ENCODE assay signal across 8 cellular contexts in the genomic region with DNA sequence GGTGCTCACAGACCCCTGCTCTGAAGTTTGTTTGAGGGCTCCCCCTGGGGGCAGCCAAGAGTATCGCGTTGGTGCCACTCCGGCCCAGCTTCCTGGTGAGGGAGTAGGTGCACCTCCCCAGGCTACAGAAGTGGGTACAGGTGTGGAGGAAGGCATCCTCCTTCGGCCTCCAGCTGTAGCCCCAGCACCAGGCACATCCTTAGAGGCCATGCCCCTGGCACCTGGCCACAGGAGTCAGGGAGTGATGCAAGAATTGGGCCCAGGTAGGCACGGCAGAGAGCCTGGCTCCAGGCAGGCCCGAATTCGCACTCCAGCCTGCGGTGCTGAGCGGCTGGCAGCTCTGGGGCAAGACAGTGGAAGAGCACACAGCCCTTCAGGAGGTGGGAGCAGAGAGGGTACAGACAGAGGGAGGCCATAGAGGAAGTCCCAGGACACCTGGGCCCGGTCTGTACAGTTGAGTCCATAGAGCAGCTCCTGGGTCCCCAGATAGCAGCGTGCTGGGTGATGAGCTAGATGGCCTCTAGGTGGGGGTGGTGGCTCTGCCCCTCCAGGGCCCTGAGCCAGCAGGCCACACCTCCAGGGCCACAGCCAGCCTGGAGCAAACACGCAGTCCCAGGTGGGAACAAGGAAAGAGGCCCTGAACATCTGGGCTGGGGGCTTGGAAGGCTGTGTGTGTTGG. TPM values are rescaled to one million over a fixed set of nuclear protein-coding genes. Genes with fewer than 3 reads are reported as not detected.
A peak's percentile ranks its signal among the peaks of the same experiment; 100 is the strongest.
DNase-seq lines count a peak whose midpoint lies in the region; ATAC-seq and TF ChIP-seq lines count a peak whose summit lies in the region.

No MANE protein-coding gene starts in this region.

- peak overlapping the region; percentile 81 for H3K27ac Mint-ChIP-seq in activated T-helper 17 cell treated with anti-CD3 and anti-CD28 coated beads, Interleukin-2, amount 50 U/mL, for 72 hours

- H3K4me3 ChIP-seq in MG63: no peak overlapping the region
- no peak overlapping the region for H3K4me3 ChIP-seq in fibroblast of pulmonary artery (replicated peaks; ENCODE audit: low read depth, low read length)
- no peak overlapping the region for H3K4me3 ChIP-seq in thyroid gland (replicated peaks in 1 of 3)

- ATAC-seq in activated T-helper 17 cell treated with anti-CD3 and anti-CD28 coated beads, Interleukin-2, amount 50 U/mL, for 72 hours (replicated peaks): peak; percentile 52

- peak; percentile 58 for DNase-seq in NK-92 treated with Interleukin-12 subunit alpha and Interleukin-12 subunit beta, amount 100 ng/mL, for 24 hours (lab: John Stamatoyannopoulos, UW)
- DNase-seq in NK-92 (lab: John Stamatoyannopoulos, UW; ENCODE audit: unreplicated experiment) (no peak), MG63 (peak; percentile 69), SIG-M5 (lab: John Stamatoyannopoulos, UW) (peak; percentile 42), fibroblast of pulmonary artery (ENCODE audit: low read depth) (peak; percentile 83), nucleus accumbens (lab: John Stamatoyannopoulos, UW) (peak in 51 of 56 donors; percentile 15 to 86 (median 62)), thyroid gland (peak; percentile 74 to 79)

- H3K36me3 ChIP-seq in MG63 (peaks cover 4% of the 10 kb centered on the region; the same call in 1 of the 2 replicates), thyroid gland (no peaks in the 10 kb centered on the region)

- TF ChIP-seq POLR2A in thyroid gland (IDR thresholded peaks at IDR 0.05): no peak

- H3K9me3 Mint-ChIP-seq in activated T-helper 17 cell treated with anti-CD3 and anti-CD28 coated beads, Interleukin-2, amount 50 U/mL, for 72 hours: no peaks in the 10 kb centered on the region

- intact Hi-C loops in thyroid gland (cut with DNase I): loop anchor here (5.0 kb wide), 1 partner anchor 281 kb away; no protein-coding TSS in a partner anchor

- 15 to 54% methylated on average over 4 to 11 of the region's 12 CpGs for whole genome bisulfite sequencing in thyroid gland, 2 donors

- peak overlapping the region; percentile 65 for H3K4me3 Mint-ChIP-seq in activated T-helper 17 cell treated with anti-CD3 and anti-CD28 coated beads, Interleukin-2, amount 50 U/mL, for 72 hours

- H3K9me3 ChIP-seq in MG63 (no peaks in the 10 kb centered on the region), thyroid gland (no peaks in the 10 kb centered on the region)

- H3K4me1 ChIP-seq in thyroid gland: peaks cover 6 to 14% of the 10 kb centered on the region in 2 donors

- no peaks in the 10 kb centered on the region for H3K27me3 Mint-ChIP-seq in activated T-helper 17 cell treated with anti-CD3 and anti-CD28 coated beads, Interleukin-2, amount 50 U/mL, for 72 hours

- H3K36me3 Mint-ChIP-seq in activated T-helper 17 cell treated with anti-CD3 and anti-CD28 coated beads, Interleukin-2, amount 50 U/mL, for 72 hours (ENCODE audit: low read depth): peaks cover 5% of the 10 kb centered on the region

- TF ChIP-seq CTCF in fibroblast of pulmonary artery (IDR thresholded peaks at IDR 0.05; ENCODE audit: low read length, missing control alignments) (peak; percentile 82), thyroid gland (IDR thresholded peaks at IDR 0.05) (peak; percentile 54 to 86 (median 71))

- H3K27me3 ChIP-seq in MG63 (no peaks in the 10 kb centered on the region), thyroid gland (no peaks in the 10 kb centered on the region)

- peaks cover 12% of the 10 kb centered on the region for H3K4me1 Mint-ChIP-seq in activated T-helper 17 cell treated with anti-CD3 and anti-CD28 coated beads, Interleukin-2, amount 50 U/mL, for 72 hours

- no peak overlapping the region for H3K27ac ChIP-seq in thyroid gland

RNA-seq across cellular contexts. Expression of a gene that starts 2.4 kb away (rescaled TPM):
- total RNA-seq in MG63 (2014; rRNA removed; shearing (Covaris generic); ENCODE audit: low replicate concordance): 20.8 and 32.5 TPM in 2 replicates
- total RNA-seq in activated T-helper 17 cell treated with anti-CD3 and anti-CD28 coated beads, Interleukin-2, amount 50 U/mL, for 72 hours: 10 to 100 TPM in 1 of 2 donors, 1 to 10 TPM in 1; 5.6 to 21.9 TPM
- total RNA-seq in thyroid gland: 1 to 10 TPM in 1 of 4 donors, under 1 TPM in 3; 0.27 to 1.0 (median 0.72) TPM

RNA-seq across cellular contexts. Expression of a gene that starts 9.3 kb away (rescaled TPM):
- total RNA-seq in MG63 (2014; rRNA removed; shearing (Covaris generic); ENCODE audit: low replicate concordance): 8.2 and 12.2 TPM in 2 replicates
- total RNA-seq in activated T-helper 17 cell treated with anti-CD3 and anti-CD28 coated beads, Interleukin-2, amount 50 U/mL, for 72 hours: 10 to 100 TPM; 27.9 to 33.0 TPM
- 10 to 100 TPM in 2 of 4 donors, 1 to 10 TPM in 2; 9.3 to 15.7 (median 12.4) TPM for total RNA-seq in thyroid gland

RNA-seq across cellular contexts. Expression of a gene that starts 14.1 kb away (rescaled TPM):
- not detected in 2 replicates for total RNA-seq in MG63 (2014; rRNA removed; shearing (Covaris generic); ENCODE audit: low replicate concordance)
- total RNA-seq in activated T-helper 17 cell treated with anti-CD3 and anti-CD28 coated beads, Interleukin-2, amount 50 U/mL, for 72 hours: under 1 TPM; 0.39 to 0.69 TPM
- under 1 TPM in 2 of 4 donors, not detected in 2; 0.22 to 0.49 TPM for total RNA-seq in thyroid gland

RNA-seq across cellular contexts. Expression of a gene that starts 18.8 kb away (rescaled TPM):
- 77.1 and 83.1 TPM in 2 replicates for total RNA-seq in MG63 (2014; rRNA removed; shearing (Covaris generic); ENCODE audit: low replicate concordance)
- 10 to 100 TPM; 38.2 to 67.6 TPM for total RNA-seq in activated T-helper 17 cell treated with anti-CD3 and anti-CD28 coated beads, Interleukin-2, amount 50 U/mL, for 72 hours
- total RNA-seq in thyroid gland: 10 to 100 TPM; 48.2 to 73.8 (median 67.2) TPM

RNA-seq across cellular contexts. Expression of a gene that starts 22.0 kb away (rescaled TPM):
- total RNA-seq in MG63 (2014; rRNA removed; shearing (Covaris generic); ENCODE audit: low replicate concordance): 86.9 and 253 TPM in 2 replicates
- 10 to 100 TPM; 66.3 to 96.1 TPM for total RNA-seq in activated T-helper 17 cell treated with anti-CD3 and anti-CD28 coated beads, Interleukin-2, amount 50 U/mL, for 72 hours
- total RNA-seq in thyroid gland: 10 to 100 TPM; 23.3 to 65.9 (median 35.4) TPM
